ENCODE assay signal across 22 cellular contexts in genomic region chr11:74534216-74534615, GRCh38.
"Had no signal": no experiment of that assay in that cellular context is flagged by ENCODE, and none has a peak within 500 bp of the region (broad histone marks: within the 10 kb centered on the region; RNA-seq: fewer than 3 reads in every experiment).

No MANE protein-coding gene starts in this region.

- H3K9me3 ChIP-seq: adrenal gland, suprapubic skin, transverse colon had no signal

- H3K27ac ChIP-seq: adrenal gland, breast epithelium, coronary artery, heart right ventricle, suprapubic skin, transverse colon had no signal

- H3K4me3 ChIP-seq: adrenal gland, breast epithelium, coronary artery, heart right ventricle, suprapubic skin, transverse colon had no signal

- H3K27me3 ChIP-seq: adrenal gland, breast epithelium, heart right ventricle, suprapubic skin, transverse colon had no signal

- H3K4me1 ChIP-seq: adrenal gland, breast epithelium had no signal

- H3K36me3 ChIP-seq: adrenal gland, breast epithelium, heart right ventricle, suprapubic skin, transverse colon had no signal

- FAIRE-seq: astrocyte, TTC549 had no signal

- DNase-seq: activated CD4-positive, alpha-beta T cell treated with anti-CD3 and anti-CD28 coated beads, Interleukin-2, amount 50 U/mL, for 4 hours; activated effector memory CD4-positive, alpha-beta T cell treated with anti-CD3 and anti-CD28 coated beads, Interleukin-2, amount 50 U/mL, for 16 hours; activated T-cell treated with anti-CD3 and anti-CD28 coated beads, Interleukin-2, amount 50 U/mL, for 72 hours; adrenal gland; heart right ventricle; left ventricle myocardium superior; mesenchymal stem cell; natural killer cell; nucleus accumbens; posterior cingulate gyrus; retina; stimulated activated CD4-positive, alpha-beta T cell treated with anti-CD3 and anti-CD28 coated beads, Interleukin-2, amount 100 ng/mL, for 24 hours; stimulated activated naive CD8-positive, alpha-beta T cell treated with anti-CD3 and anti-CD28 coated beads, Interleukin-15, Interleukin-2, amounts not matched to agents 100 U/mL and 50 U/mL, for 24 hours; SW 1271; transverse colon had no signal

- ATAC-seq: activated naive CD4-positive, alpha-beta T cell treated with anti-CD3 and anti-CD28 coated beads, Interleukin-2, amount 50 U/mL, for 72 hours; activated T-cell treated with anti-CD3 and anti-CD28 coated beads, Interleukin-2, amount 50 U/mL, for 72 hours; esophagus mucosa; heart right ventricle; left ventricle myocardium superior; natural killer cell; stimulated activated naive CD8-positive, alpha-beta T cell treated with anti-CD3 and anti-CD28 coated beads, Interleukin-15, Interleukin-2, amounts not matched to agents 100 U/mL and 50 U/mL, for 24 hours had no signal
